Comparison of ENCODE assay signal across 1 cellular context in genomic region chr1:235262539-235262938, GRCh38.
TF ChIP-seq lines count a peak whose summit lies in the region.

No MANE protein-coding gene starts in this region.

TF ChIP-seq in GM23338, 12 proteins besides CTCF, POLR2A, EP300 and RAD21:
- TF ChIP-seq EZH2phosphoT487 (IDR thresholded peaks at IDR 0.05; ENCODE audit: unreplicated experiment) (no peak), REST (IDR thresholded peaks at IDR 0.05; ENCODE audit: unreplicated experiment) (no peak), JUNB (IDR thresholded peaks at IDR 0.05; ENCODE audit: unreplicated experiment) (no peak), NANOG (IDR thresholded peaks at IDR 0.05; ENCODE audit: borderline replicate concordance) (no peak), CREB1 (CRISPR knock-in tag; IDR thresholded peaks at IDR 0.05; ENCODE audit: low read depth) (no peak), ETS1 (IDR thresholded peaks at IDR 0.05) (no peak), ZNF331 (CRISPR knock-in tag; IDR thresholded peaks at IDR 0.05; ENCODE audit: low read depth) (no peak)
